21 cellular contexts compared by ENCODE assay signal in genomic region chr10:5486852-5487235, GRCh38. TPM values are rescaled to one million over a fixed set of nuclear protein-coding genes. Genes with fewer than 3 reads are reported as not detected.
A peak's percentile ranks its signal among the peaks of the same experiment; 100 is the strongest.
DNase-seq lines count a peak whose midpoint lies in the region; ATAC-seq, FAIRE-seq and TF ChIP-seq lines count a peak whose summit lies in the region.
"Had no signal": no experiment of that assay in that cellular context is flagged by ENCODE, and none has a peak within 500 bp of the region (broad histone marks: within the 10 kb centered on the region; RNA-seq: fewer than 3 reads in every experiment).

No MANE protein-coding gene starts in this region.

- TF ChIP-seq POLR2A in K562 (conservative IDR thresholded peaks at IDR 0.05): no peak
- TF ChIP-seq POLR2A in sigmoid colon (IDR thresholded peaks at IDR 0.05): no peak

- TSS peak; percentile 39 for BruUV-seq in K562 (replicated peaks; lab: Mats Ljungman, UMichigan)

- H3K27ac ChIP-seq in GM23338 (ENCODE audit: low read depth) (no peak overlapping the region), K562 (ENCODE audit: extremely low read depth, low read depth, low read length) (peak overlapping the region; percentile 82), sigmoid colon (no peak overlapping the region), right atrium auricular region (no peak overlapping the region)
- H3K27ac ChIP-seq: HL-60, SK-N-MC had no signal

- no peaks in the 10 kb centered on the region for H3K27me3 ChIP-seq in GM23338 (ENCODE audit: insufficient read depth)
- no peaks in the 10 kb centered on the region for H3K27me3 ChIP-seq in K562 (ENCODE audit: control insufficient read depth in 2 of 2, insufficient read depth in 2 of 2, low read length in 2 of 2)
- H3K27me3 ChIP-seq in sigmoid colon: no peaks in the 10 kb centered on the region
- no peaks in the 10 kb centered on the region for H3K27me3 ChIP-seq in right atrium auricular region
- H3K27me3 ChIP-seq: BE2C had no signal

- H3F3A ChIP-seq in GM23338 (replicated peaks; ENCODE audit: low read depth): no peaks in the 10 kb centered on the region

- CTCF ChIA-PET in K562 (lab: Yijun Ruan, JAX; ENCODE audit: low intra/inter-chr PET ratio): no interaction called here

- peak; percentile 61 for FAIRE-seq in K562 (lab: Jason Lieb, UNC)
- FAIRE-seq: GM12878, GM18507 had no signal

- POLR2A ChIA-PET in K562 (lab: Yijun Ruan, JAX): interaction anchor here (0.9 to 1.6 kb wide), 4 partner anchors 8 to 44 kb away, joined by 3 to 5 read pairs (median 4); no protein-coding TSS in a partner anchor

- H4K20me1 ChIP-seq in GM23338 (replicated peaks; ENCODE audit: insufficient read depth): no peaks in the 10 kb centered on the region
- no peaks in the 10 kb centered on the region for H4K20me1 ChIP-seq in K562 (replicated peaks; ENCODE audit: control insufficient read depth, insufficient read depth, low read length)

- TF ChIP-seq CTCF in GM23338 (conservative IDR thresholded peaks at IDR 0.05; ENCODE audit: low read depth in 2 of 2) (no peak), K562 (IDR thresholded peaks at IDR 0.05 in 2 of 3, conservative IDR thresholded peaks at IDR 0.05 in 1 of 3; ENCODE audit: insufficient read depth in 2 of 3, low read depth in 1 of 3, low read length in 3 of 3) (no peak), mucosa of descending colon (IDR thresholded peaks at IDR 0.05) (no peak), sigmoid colon (IDR thresholded peaks at IDR 0.05) (no peak), right atrium auricular region (IDR thresholded peaks at IDR 0.05) (no peak)

- H3K4me3 ChIP-seq in GM23338 (no peak overlapping the region), K562 (peak overlapping the region; percentile 43), mucosa of descending colon (no peak overlapping the region), sigmoid colon (no peak overlapping the region), right atrium auricular region (no peak overlapping the region)
- H3K4me3 ChIP-seq: GM12878, SK-N-MC had no signal

- WGBS in K562 (ENCODE audit: insufficient coverage, low coverage, missing lambda C conversion rate): 0% methylated on average over 9 of the region's 9 CpGs
- 14 to 75% methylated on average over 9 of the region's 9 CpGs for WGBS in sigmoid colon, 2 donors

- H3K4me1 Mint-ChIP-seq in GM23338: peaks cover 23% of the 10 kb centered on the region
- H3K4me1 Mint-ChIP-seq in stimulated activated naive B cell treated with anti-CD40 and anti-IgM and Interleukin-4, amounts not matched to agents 10 μg/mL and 1 μg/mL and 100 μg/mL, for 72 hours: peaks cover 14 to 26% of the 10 kb centered on the region in 2 donors

- H3K4me1 ChIP-seq in GM23338 (ENCODE audit: insufficient read depth) (no peaks in the 10 kb centered on the region), K562 (replicated peaks in 1 of 2; ENCODE audit: control insufficient read depth in 2 of 2, insufficient read depth in 2 of 2, low read length in 2 of 2) (peaks cover 32 to 55% of the 10 kb centered on the region in 2 experiments; a peak in 4 of 5 replicates), mucosa of descending colon (ENCODE audit: low read depth) (peaks cover 12% of the 10 kb centered on the region), sigmoid colon (no peaks in the 10 kb centered on the region), right atrium auricular region (no peaks in the 10 kb centered on the region)
- H3K4me1 ChIP-seq: BE2C had no signal

- no peak overlapping the region for H3K27ac Mint-ChIP-seq in GM23338
- no peak overlapping the region for H3K27ac Mint-ChIP-seq in stimulated activated naive B cell treated with anti-CD40 and anti-IgM and Interleukin-4, amounts not matched to agents 10 μg/mL and 1 μg/mL and 100 μg/mL, for 72 hours
- H3K27ac Mint-ChIP-seq: CD8-positive, alpha-beta T cell had no signal

- intact Hi-C loops in K562 (cut with micrococcal nuclease): no loop called here
- intact Hi-C loops in mucosa of descending colon (cut with DNase I, micrococcal nuclease): no loop called here
- intact Hi-C loops in sigmoid colon (cut with DNase I): no loop called here

- H3K36me3 ChIP-seq in GM23338 (ENCODE audit: insufficient read depth) (no peaks in the 10 kb centered on the region), K562 (ENCODE audit: control insufficient read depth, insufficient read depth, low read length) (peaks cover 22% of the 10 kb centered on the region), mucosa of descending colon (ENCODE audit: low read depth) (no peaks in the 10 kb centered on the region), sigmoid colon (no peaks in the 10 kb centered on the region), right atrium auricular region (no peaks in the 10 kb centered on the region)
- H3K36me3 ChIP-seq: BE2C had no signal

- H3K9me3 ChIP-seq in K562 (replicated peaks; ENCODE audit: control insufficient read depth, insufficient read depth, low read depth, low read length): no peaks in the 10 kb centered on the region
- H3K9me3 ChIP-seq in mucosa of descending colon: no peaks in the 10 kb centered on the region
- no peaks in the 10 kb centered on the region for H3K9me3 ChIP-seq in sigmoid colon
- H3K9me3 ChIP-seq in right atrium auricular region: peaks cover 0 to 7% of the 10 kb centered on the region in 2 donors
- H3K9me3 ChIP-seq: BE2C had no signal

- H3K9me1 ChIP-seq in K562 (ENCODE audit: control insufficient read depth, insufficient read depth, low read length): no peaks in the 10 kb centered on the region

- peak in 1 of 2 experiments; percentile 11; a peak in 1 of 4 replicates for TF ChIP-seq RAD21 in K562 (CRISPR knock-in tag; conservative IDR thresholded peaks at IDR 0.05 in 1 of 2, IDR thresholded peaks at IDR 0.05 in 1 of 2)

- H3K4me2 ChIP-seq in GM23338 (no peak overlapping the region), K562 (ENCODE audit: insufficient read depth, low read length) (peak overlapping the region; percentile 93)

- peaks cover 24% of the 10 kb centered on the region for H3K27me3 Mint-ChIP-seq in GM23338 (ENCODE audit: insufficient read depth, low read depth, poor library complexity)
- H3K27me3 Mint-ChIP-seq in stimulated activated naive B cell treated with anti-CD40 and anti-IgM and Interleukin-4, amounts not matched to agents 10 μg/mL and 1 μg/mL and 100 μg/mL, for 72 hours: peaks cover 0 to 19% of the 10 kb centered on the region in 2 donors

- H3K9me2 ChIP-seq in GM23338 (ENCODE audit: insufficient read depth): peaks cover 7% of the 10 kb centered on the region; the same call in 1 of the 2 replicates

- peak overlapping the region; percentile 79 to 96 for H3K9ac ChIP-seq in K562 (ENCODE audit: insufficient read depth in 1 of 2, low read depth in 2 of 2, low read length in 2 of 2)

- peaks cover 6% of the 10 kb centered on the region; the same call in 1 of the 3 replicates for H3K9me3 Mint-ChIP-seq in GM23338
- H3K9me3 Mint-ChIP-seq in stimulated activated naive B cell treated with anti-CD40 and anti-IgM and Interleukin-4, amounts not matched to agents 10 μg/mL and 1 μg/mL and 100 μg/mL, for 72 hours: no peaks in the 10 kb centered on the region
- H3K9me3 Mint-ChIP-seq: CD8-positive, alpha-beta T cell had no signal

- H3K79me2 ChIP-seq in GM23338 (replicated peaks; ENCODE audit: insufficient read depth) (no peaks in the 10 kb centered on the region), K562 (ENCODE audit: control insufficient read depth, insufficient read depth, low read length) (peaks cover 64% of the 10 kb centered on the region)

- H3K36me3 Mint-ChIP-seq in GM23338 (ENCODE audit: low read depth): peaks cover 2% of the 10 kb centered on the region; the same call in 1 of the 3 replicates
- H3K36me3 Mint-ChIP-seq in stimulated activated naive B cell treated with anti-CD40 and anti-IgM and Interleukin-4, amounts not matched to agents 10 μg/mL and 1 μg/mL and 100 μg/mL, for 72 hours: no peaks in the 10 kb centered on the region
- H3K36me3 Mint-ChIP-seq: CD8-positive, alpha-beta T cell had no signal

- no peak for TF ChIP-seq EP300 in K562 (IDR thresholded peaks at IDR 0.05; ENCODE audit: low read length)
- TF ChIP-seq EP300 in sigmoid colon (IDR thresholded peaks at IDR 0.05): no peak

- ATAC-seq in GM23338 (peak; percentile 13), K562 (peak; percentile 76), mucosa of descending colon (peak; percentile 0), HG03342 (IDR thresholded peaks at IDR 0.05; ENCODE audit: unreplicated experiment) (no peak)
- no peak for ATAC-seq in stimulated activated naive B cell treated with anti-CD40 and anti-IgM and Interleukin-4, amounts not matched to agents 10 μg/mL and 1 μg/mL and 100 μg/mL, for 72 hours (replicated peaks)
- ATAC-seq: CD8-positive, alpha-beta T cell; GM12878; PC-3 had no signal

- in situ Hi-C loops in K562 (cut with MboI): no loop called here

- peak overlapping the region; percentile 81; the same call in 1 of the 2 replicates for H2AFZ ChIP-seq in GM23338
- peak overlapping the region; percentile 87 for H2AFZ ChIP-seq in K562 (ENCODE audit: low read depth, low read length)

- no peak overlapping the region for H3K4me3 Mint-ChIP-seq in GM23338
- no peak overlapping the region for H3K4me3 Mint-ChIP-seq in stimulated activated naive B cell treated with anti-CD40 and anti-IgM and Interleukin-4, amounts not matched to agents 10 μg/mL and 1 μg/mL and 100 μg/mL, for 72 hours
- H3K4me3 Mint-ChIP-seq: CD8-positive, alpha-beta T cell had no signal

- DNase-seq in GM23338 (ENCODE audit: low spot score) (no peak), K562 (ENCODE audit: extremely low read depth in 1 of 4, low spot score in 3 of 4) (peak; percentile 49 to 75 (median 58)), mucosa of descending colon (peak in 2 of 3 donors; percentile 41 to 62), sigmoid colon (peak; percentile 56), right atrium auricular region (ENCODE audit: low spot score) (no peak)
- no peak for DNase-seq in stimulated activated naive B cell treated with anti-CD40 and anti-IgM and Interleukin-4, amounts not matched to agents 10 μg/mL and 1 μg/mL and 100 μg/mL, for 72 hours
- DNase-seq: BE2C; CD8-positive, alpha-beta T cell; HCEC 1CT; KBM-7; NCI-H1436 treated with DMSO at 0.1 percent for 48 hours; NCI-H2081; NCI-H524 treated with DMSO at 0.1 percent for 48 hours; NK-92 treated with Interleukin-12 subunit alpha and Interleukin-12 subunit beta, amount 100 ng/mL, for 24 hours; PC-3 had no signal

RNA-seq across cellular contexts. Expression of gene CALML5, which starts 12.5 kb away (rescaled TPM):
- 0.27 TPM in 1 of 2 replicates, not detected in the other for total RNA-seq in GM23338 (2014; rRNA removed; shearing (Covaris generic))
- polyA plus RNA-seq in GM23338 (2016; fragmentation: Nextera tagmentation; extraction: Ambion mirVana) (0.26 and 0.40 TPM in 2 replicates), K562 (2011; rRNA removed) (not detected in 2 replicates), K562 (2014; fragmentation: Illumina TruSeq; extraction: Trizol) (not detected in 2 replicates), K562 (2014; fragmentation: Nextera tagmentation; extraction: Ambion mirVana) (not detected), K562 (2014; rRNA removed) (not detected in 2 replicates), sigmoid colon (not detected)
- total RNA-seq in K562 (2011; cell fraction: chromatin; rRNA removed; ENCODE audit: low replicate concordance): not detected in 2 replicates
- total RNA-seq in K562 (2011; cell fraction: nucleolus; rRNA removed): not detected in 2 replicates
- total RNA-seq in K562 (2011; cell fraction: nucleoplasm; rRNA removed): not detected in 2 replicates
- total RNA-seq in K562 (2014; rRNA removed) (not detected in 2 replicates), K562 (2014; rRNA removed; fragmentation: Illumina TruSeq; extraction: Trizol) (not detected in 2 replicates), K562 (2015; rRNA removed; fragmentation: Illumina TruSeq; extraction: Trizol) (not detected in 2 replicates), K562 (2021) (not detected in 2 replicates), mucosa of descending colon (not detected), sigmoid colon (not detected), right atrium auricular region (not detected)
- not detected in 2 replicates for polyA plus RNA-seq in K562 (2011; cell fraction: cytosol; rRNA removed)
- polyA plus RNA-seq in K562 (2011; cell fraction: nucleus; rRNA removed): not detected in 2 replicates
- polyA plus RNA-seq in K562 (2012): not detected in 2 replicates
- polyA minus RNA-seq in K562 (2011; rRNA and poly(A)+ RNA removed): not detected in 2 replicates
- not detected in 2 replicates for polyA minus RNA-seq in K562 (2011; cell fraction: cytosol; rRNA and poly(A)+ RNA removed)
- not detected in 2 replicates for polyA minus RNA-seq in K562 (2011; cell fraction: nucleus; rRNA and poly(A)+ RNA removed)
- total RNA-seq: CD8-positive, alpha-beta T cell; GM12878; PC-3 had no signal
- polyA plus RNA-seq: AG04450, GM12878 had no signal

RNA-seq across cellular contexts. Expression of gene CALML3, which starts 37.9 kb away (rescaled TPM):
- not detected in 2 replicates for total RNA-seq in GM23338 (2014; rRNA removed; shearing (Covaris generic))
- polyA plus RNA-seq in GM23338 (2016; fragmentation: Nextera tagmentation; extraction: Ambion mirVana) (not detected in 2 replicates), K562 (2011; rRNA removed) (not detected in 2 replicates), K562 (2014; fragmentation: Illumina TruSeq; extraction: Trizol) (not detected in 2 replicates), K562 (2014; fragmentation: Nextera tagmentation; extraction: Ambion mirVana) (not detected), K562 (2014; rRNA removed) (not detected in 2 replicates), sigmoid colon (under 1 TPM in 1 of 3 donors, not detected in 2; 0.15 TPM)
- total RNA-seq in K562 (2011; cell fraction: chromatin; rRNA removed; ENCODE audit: low replicate concordance): not detected in 2 replicates
- not detected in 2 replicates for total RNA-seq in K562 (2011; cell fraction: nucleolus; rRNA removed)
- not detected in 2 replicates for total RNA-seq in K562 (2011; cell fraction: nucleoplasm; rRNA removed)
- total RNA-seq in K562 (2014; rRNA removed) (not detected in 2 replicates), K562 (2014; rRNA removed; fragmentation: Illumina TruSeq; extraction: Trizol) (not detected in 2 replicates), K562 (2015; rRNA removed; fragmentation: Illumina TruSeq; extraction: Trizol) (not detected in 2 replicates), K562 (2021) (not detected in 2 replicates), mucosa of descending colon (under 1 TPM in 2 of 3 donors, not detected in 1; 0.09 to 0.17 TPM), sigmoid colon (not detected), right atrium auricular region (not detected)
- polyA plus RNA-seq in K562 (2011; cell fraction: cytosol; rRNA removed): not detected in 2 replicates
- polyA plus RNA-seq in K562 (2011; cell fraction: nucleus; rRNA removed): not detected in 2 replicates
- not detected in 2 replicates for polyA plus RNA-seq in K562 (2012)
- not detected in 2 replicates for polyA minus RNA-seq in K562 (2011; rRNA and poly(A)+ RNA removed)
- polyA minus RNA-seq in K562 (2011; cell fraction: cytosol; rRNA and poly(A)+ RNA removed): not detected in 2 replicates
- polyA minus RNA-seq in K562 (2011; cell fraction: nucleus; rRNA and poly(A)+ RNA removed): not detected in 2 replicates
- total RNA-seq: CD8-positive, alpha-beta T cell; GM12878; PC-3 had no signal
- polyA plus RNA-seq: AG04450, GM12878 had no signal

Comparison
In these comparisons a context has a peak if more than half of its experiments do, and no peak if none do; other contexts are left out.
1. ATAC-seq: peak in GM23338 (single experiment), K562 (single experiment) and mucosa of descending colon (single experiment); none in stimulated activated naive B cell treated with anti-CD40 and anti-IgM and Interleukin-4, amounts not matched to agents 10 μg/mL and 1 μg/mL and 100 μg/mL, for 72 hours (0 of 2) and HG03342 (single experiment).
2. DNase-seq: peak in K562 (4 of 4), mucosa of descending colon (2 of 3) and sigmoid colon (single experiment); none in GM23338 (single experiment), stimulated activated naive B cell treated with anti-CD40 and anti-IgM and Interleukin-4, amounts not matched to agents 10 μg/mL and 1 μg/mL and 100 μg/mL, for 72 hours (single experiment) and right atrium auricular region (single experiment).